In the genomic region with DNA sequence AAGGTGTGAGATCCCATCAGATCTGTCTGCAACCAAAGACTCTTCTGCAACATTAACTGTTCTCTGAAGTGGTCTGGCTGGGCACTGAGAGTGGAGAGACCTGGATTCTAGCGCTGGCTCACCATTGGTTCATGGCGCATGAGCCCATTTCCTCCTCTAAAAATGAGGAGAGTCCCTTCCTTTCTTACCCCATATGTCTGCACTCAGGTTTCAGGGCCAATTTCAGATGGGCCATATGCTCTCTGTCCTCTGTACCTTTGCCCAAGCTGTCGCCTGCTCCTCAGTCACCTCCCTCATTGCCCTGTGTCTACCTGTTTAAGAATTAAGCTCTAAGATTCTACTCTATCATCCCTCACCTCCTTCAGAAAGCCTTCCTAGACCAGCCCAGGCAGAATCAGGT, we compare ENCODE assay signal across 26 cellular contexts.
"Had no signal": no experiment of that assay in that cellular context is flagged by ENCODE, and none has a peak within 500 bp of the region (broad histone marks: within the 10 kb centered on the region; RNA-seq: fewer than 3 reads in every experiment).

No MANE protein-coding gene starts in this region.

- H3K27me3 Mint-ChIP-seq: naive B cell; stimulated activated naive CD8-positive, alpha-beta T cell treated with anti-CD3 and anti-CD28 coated beads, Interleukin-15, Interleukin-2, amounts not matched to agents 100 ng/mL and 50 ng/mL, for 24 hours had no signal

- H3K4me3 Mint-ChIP-seq: immature natural killer cell; mesothelial cell of epicardium; natural killer cell; stimulated activated effector memory CD8-positive, alpha-beta T cell treated with anti-CD3 and anti-CD28 coated beads, Interleukin-12 subunit alpha, Interleukin-12 subunit beta, amount 100 ng/mL, for 72 hours; stimulated activated naive CD8-positive, alpha-beta T cell treated with anti-CD3 and anti-CD28 coated beads, Interleukin-15, Interleukin-2, amounts not matched to agents 100 ng/mL and 50 ng/mL, for 24 hours had no signal

- H3K36me3 Mint-ChIP-seq: immature natural killer cell; mesothelial cell of epicardium; naive B cell; natural killer cell; stimulated activated effector memory CD8-positive, alpha-beta T cell treated with anti-CD3 and anti-CD28 coated beads, Interleukin-12 subunit alpha, Interleukin-12 subunit beta, amount 100 ng/mL, for 72 hours had no signal

- DNase-seq: hypothalamus; immature natural killer cell; kidney; left colon; left lung; lower lobe of right lung; mammary epithelial cell; mesendoderm; naive B cell; natural killer cell; ovary; retina; right cardiac atrium; stimulated activated CD4-positive, alpha-beta T cell treated with anti-CD3 and anti-CD28 coated beads, Interleukin-12 subunit alpha, Interleukin-12 subunit beta, amount 100 ng/mL, for 4 hours; stimulated activated CD4-positive, alpha-beta T cell treated with anti-CD3 and anti-CD28 coated beads, Interleukin-15, amount 100 ng/mL, for 24 hours; stimulated activated CD4-positive, alpha-beta T cell treated with anti-CD3 and anti-CD28 coated beads, Interleukin-2, amount 100 ng/mL, for 24 hours; stimulated activated CD4-positive, alpha-beta T cell treated with anti-CD3 and anti-CD28 coated beads, Interleukin-4, amount 100 ng/mL, for 24 hours; stimulated activated naive CD4-positive, alpha-beta T cell; tibial artery; trophoblast cell; upper lobe of right lung had no signal

- H3K4me1 Mint-ChIP-seq: immature natural killer cell; naive B cell; natural killer cell; stimulated activated effector memory CD8-positive, alpha-beta T cell treated with anti-CD3 and anti-CD28 coated beads, Interleukin-12 subunit alpha, Interleukin-12 subunit beta, amount 100 ng/mL, for 72 hours had no signal

- H3K27ac Mint-ChIP-seq: immature natural killer cell; mesothelial cell of epicardium; natural killer cell; progenitor cell of endocrine pancreas; stimulated activated effector memory CD8-positive, alpha-beta T cell treated with anti-CD3 and anti-CD28 coated beads, Interleukin-12 subunit alpha, Interleukin-12 subunit beta, amount 100 ng/mL, for 72 hours; stimulated activated naive CD8-positive, alpha-beta T cell treated with anti-CD3 and anti-CD28 coated beads, Interleukin-15, Interleukin-2, amounts not matched to agents 100 ng/mL and 50 ng/mL, for 24 hours had no signal

- ATAC-seq: left colon; left lung; lower lobe of right lung; natural killer cell; right cardiac atrium; sciatic nerve; stimulated activated effector memory CD8-positive, alpha-beta T cell treated with anti-CD3 and anti-CD28 coated beads, Interleukin-12 subunit alpha, Interleukin-12 subunit beta, amount 100 ng/mL, for 72 hours; upper lobe of right lung had no signal

- H3K9me3 Mint-ChIP-seq: mesothelial cell of epicardium; stimulated activated naive CD8-positive, alpha-beta T cell treated with anti-CD3 and anti-CD28 coated beads, Interleukin-15, Interleukin-2, amounts not matched to agents 100 ng/mL and 50 ng/mL, for 24 hours had no signal
